11 cellular contexts compared by ENCODE assay signal in the genomic region with DNA sequence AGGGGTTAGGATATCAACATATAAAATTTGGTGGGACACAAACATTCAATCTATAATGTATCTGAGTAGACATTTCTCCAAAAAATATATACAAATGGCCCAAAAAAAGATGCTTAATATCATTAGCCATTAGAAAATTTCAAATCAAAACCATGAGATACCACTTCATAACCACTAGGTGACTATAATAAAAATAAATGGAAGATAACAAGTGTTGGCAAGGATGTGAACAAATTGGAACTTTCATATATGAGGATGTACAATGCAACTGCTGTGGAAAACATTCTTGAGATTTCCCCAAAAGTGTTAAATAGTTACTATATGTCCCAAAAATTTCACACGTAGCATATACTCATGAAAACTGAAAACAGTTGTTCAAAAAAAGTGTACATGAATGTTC. TPM values are rescaled to one million over a fixed set of nuclear protein-coding genes. Genes with fewer than 3 reads are reported as not detected.
"Had no signal": no experiment of that assay in that cellular context is flagged by ENCODE, and none has a peak within 500 bp of the region (broad histone marks: within the 10 kb centered on the region; RNA-seq: fewer than 3 reads in every experiment).

No MANE protein-coding gene starts in this region.

- H3K27ac Mint-ChIP-seq: IgD-negative memory B cell had no signal

- H3K4me2 ChIP-seq: KMS-11 had no signal

- FAIRE-seq: HTR-8/SVneo had no signal

- H3K4me1 ChIP-seq: HAP-1 had no signal

- H3K4me3 ChIP-seq: GM23248, HAP-1 had no signal

- H3K36me3 Mint-ChIP-seq: IgD-negative memory B cell had no signal

- H3K4me3 Mint-ChIP-seq: IgD-negative memory B cell had no signal

- H3K27me3 Mint-ChIP-seq: IgD-negative memory B cell had no signal

- H3K36me3 ChIP-seq: HAP-1 had no signal

- H3K9me3 ChIP-seq: HAP-1 had no signal

- ATAC-seq: HCT116 had no signal

- DNase-seq: GM23248, GOT3, H7, KBM-7 had no signal

- H3K27ac ChIP-seq: GM23248, KMS-11 had no signal

RNA-seq across cellular contexts. Expression of a gene that starts 36.5 kb away (rescaled TPM):
- total RNA-seq: GM23248, H4, HT-29 had no signal
- polyA plus RNA-seq: GM23248 had no signal
